In genomic region chr6:53428886-53429285, GRCh38 we compare ENCODE assay signal across 32 cellular contexts.
"Had no signal": no experiment of that assay in that cellular context is flagged by ENCODE, and none has a peak within 500 bp of the region (broad histone marks: within the 10 kb centered on the region; RNA-seq: fewer than 3 reads in every experiment).

No MANE protein-coding gene starts in this region.

- H3K27ac ChIP-seq: adrenal gland, ascending aorta, breast epithelium, cardiac muscle cell, coronary artery, dorsolateral prefrontal cortex, esophagus muscularis mucosa, foreskin keratinocyte, gastrocnemius medialis, WERI-Rb-1 had no signal

- H3K36me3 Mint-ChIP-seq: activated naive CD4-positive, alpha-beta T cell treated with anti-CD3 and anti-CD28 coated beads, Interleukin-2, amount 10 ng/mL, durations not matched to agents 7 days and 5 days; brain had no signal

- H3K27me3 Mint-ChIP-seq: dendritic cell treated with granulocyte-macrophage colony-stimulating factor and Interleukin-4, amounts not matched to agents 40 ng/mL and 50 ng/mL, for 4 days had no signal

- H3K4me3 Mint-ChIP-seq: activated B cell treated with CpG ODN at 0.5 μM for 24 hours; activated CD8-positive, alpha-beta T cell treated with anti-CD3 and anti-CD28 coated beads for 36 hours; activated naive CD4-positive, alpha-beta T cell treated with anti-CD3 and anti-CD28 coated beads, Interleukin-2, amount 10 ng/mL, durations not matched to agents 7 days and 5 days; activated T-cell treated with anti-CD3 and anti-CD28 coated beads, Interleukin-2, amount 50 U/mL, for 4 hours; brain; dendritic cell treated with granulocyte-macrophage colony-stimulating factor and Interleukin-4, amounts not matched to agents 40 ng/mL and 50 ng/mL, for 4 days; endodermal cell; T-helper 17 cell; T-helper 2 cell treated with Interferon-gamma antibody and Interleukin-4, amounts not matched to agents 5 μg/mL and 100 μg/mL, for 36 hours had no signal

- H3K9me3 ChIP-seq: adrenal gland, ascending aorta, breast epithelium, esophagus muscularis mucosa, gastrocnemius medialis had no signal

- DNase-seq: activated B cell treated with CpG ODN at 0.5 μM for 24 hours; activated CD4-positive, alpha-beta T cell treated with anti-CD3 and anti-CD28 coated beads for 48 hours; activated CD4-positive, alpha-beta T cell treated with anti-CD3 and anti-CD28 coated beads, Interleukin-2, amount 50 U/mL, for 1 hour; activated CD4-positive, alpha-beta T cell treated with anti-CD3 and anti-CD28 coated beads, Interleukin-2, amount 50 U/mL, for 48 hours; activated CD8-positive, alpha-beta memory T cell treated with anti-CD3 and anti-CD28 coated beads for 24 hours; activated CD8-positive, alpha-beta T cell treated with anti-CD3 and anti-CD28 coated beads for 36 hours; activated gamma-delta T cell; activated naive CD4-positive, alpha-beta T cell; activated naive CD4-positive, alpha-beta T cell treated with anti-CD3 and anti-CD28 coated beads, Interleukin-2, amount 10 ng/mL, durations not matched to agents 7 days and 5 days; activated T-cell treated with anti-CD3 and anti-CD28 coated beads, Interleukin-2, amount 50 U/mL, for 4 hours; adrenal gland; central memory CD4-positive, alpha-beta T cell; dorsolateral prefrontal cortex; effector memory CD4-positive, alpha-beta T cell; endodermal cell; foreskin keratinocyte; gastrocnemius medialis; glutamatergic neuron; T-helper 1 cell; T-helper 17 cell; T1000; WERI-Rb-1 had no signal

- H3K27ac Mint-ChIP-seq: activated B cell treated with CpG ODN at 0.5 μM for 24 hours; activated CD8-positive, alpha-beta T cell treated with anti-CD3 and anti-CD28 coated beads for 36 hours; activated naive CD4-positive, alpha-beta T cell treated with anti-CD3 and anti-CD28 coated beads, Interleukin-2, amount 10 ng/mL, durations not matched to agents 7 days and 5 days; brain; dendritic cell treated with granulocyte-macrophage colony-stimulating factor and Interleukin-4, amounts not matched to agents 40 ng/mL and 50 ng/mL, for 4 days; endodermal cell; T-helper 2 cell treated with Interferon-gamma antibody and Interleukin-4, amounts not matched to agents 5 μg/mL and 100 μg/mL, for 36 hours had no signal

- H3K4me3 ChIP-seq: adrenal gland, ascending aorta, breast epithelium, cardiac muscle cell, coronary artery, dorsolateral prefrontal cortex, esophagus muscularis mucosa, gastrocnemius medialis had no signal

- ATAC-seq: activated CD4-positive, CD25-positive, alpha-beta regulatory T cell treated with anti-CD3 and anti-CD28 coated beads, Interleukin-2, amount 50 U/mL, for 24 hours; foreskin keratinocyte; gastrocnemius medialis; T-helper 17 cell had no signal

- H3K27me3 ChIP-seq: adrenal gland, ascending aorta, breast epithelium, cardiac muscle cell, dorsolateral prefrontal cortex, esophagus muscularis mucosa, gastrocnemius medialis had no signal

- H3K9me3 Mint-ChIP-seq: activated B cell treated with CpG ODN at 0.5 μM for 24 hours; activated CD8-positive, alpha-beta T cell treated with anti-CD3 and anti-CD28 coated beads for 36 hours; activated naive CD4-positive, alpha-beta T cell treated with anti-CD3 and anti-CD28 coated beads, Interleukin-2, amount 10 ng/mL, durations not matched to agents 7 days and 5 days; activated naive CD4-positive, alpha-beta T cell treated with anti-CD3 and anti-CD28 coated beads, Interleukin-2, amount 50 U/mL, for 72 hours; activated T-cell treated with anti-CD3 and anti-CD28 coated beads, Interleukin-2, amount 50 U/mL, for 4 hours; brain; dendritic cell treated with granulocyte-macrophage colony-stimulating factor and Interleukin-4, amounts not matched to agents 40 ng/mL and 50 ng/mL, for 4 days; endodermal cell; T-helper 2 cell treated with Interferon-gamma antibody and Interleukin-4, amounts not matched to agents 5 μg/mL and 100 μg/mL, for 36 hours had no signal

- H3K36me3 ChIP-seq: adrenal gland, ascending aorta, breast epithelium, cardiac muscle cell, esophagus muscularis mucosa, gastrocnemius medialis, WERI-Rb-1 had no signal

- H3K4me1 ChIP-seq: ascending aorta, breast epithelium, esophagus muscularis mucosa, foreskin keratinocyte, gastrocnemius medialis had no signal
